ENCODE assay signal across 9 cellular contexts in the genomic region with DNA sequence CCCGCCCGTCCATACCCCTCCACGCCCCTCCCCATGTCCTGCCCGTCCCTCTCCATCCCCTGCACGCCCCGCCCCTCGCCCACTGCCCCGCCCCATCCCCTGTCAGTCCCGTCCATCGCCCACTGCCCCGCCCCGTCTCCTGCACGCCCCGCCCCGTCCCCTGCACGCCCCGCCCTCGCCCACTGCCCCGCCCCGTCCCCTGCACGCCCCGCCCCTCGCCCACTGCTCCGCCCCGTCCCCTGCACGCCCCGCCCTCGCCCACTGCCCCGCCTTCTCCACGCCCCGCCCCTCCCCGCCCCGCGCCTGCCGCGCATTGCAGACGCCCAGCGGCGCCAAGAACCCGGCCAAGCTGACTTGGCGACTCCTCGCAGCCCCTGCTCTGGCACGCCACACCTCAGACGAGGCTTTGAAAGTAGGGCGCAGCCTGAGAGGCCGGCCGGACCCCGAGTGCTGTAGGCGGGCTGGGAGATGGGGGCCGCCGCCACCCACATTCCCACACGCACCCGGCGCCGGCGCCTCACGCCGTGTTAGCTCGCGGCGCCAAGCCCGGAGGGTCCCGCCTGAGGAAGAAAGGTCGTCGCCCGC. TPM values are rescaled to one million over a fixed set of nuclear protein-coding genes. Genes with fewer than 3 reads are reported as not detected.
A peak's percentile ranks its signal among the peaks of the same experiment; 100 is the strongest.
DNase-seq lines count a peak whose midpoint lies in the region; ATAC-seq and TF ChIP-seq lines count a peak whose summit lies in the region.
"Had no signal": no experiment of that assay in that cellular context is flagged by ENCODE, and none has a peak within 500 bp of the region (broad histone marks: within the 10 kb centered on the region; RNA-seq: fewer than 3 reads in every experiment).

A gene (plus strand): TSS at position 316 of the 585 bp plus-strand sequence. CDS start 2,410 bp downstream, outside the sequence.

- ATAC-seq in left ventricle myocardium superior: peak; percentile 97
- peak; percentile 99 for ATAC-seq in upper lobe of right lung
- no peak for ATAC-seq in HG03432 (IDR thresholded peaks at IDR 0.05; ENCODE audit: unreplicated experiment)

- H3K27me3 ChIP-seq in prostate gland (replicated peaks; ENCODE audit: insufficient read depth) (peaks cover 1% of the 10 kb centered on the region), upper lobe of right lung (peaks cover 34% of the 10 kb centered on the region)

- no peaks in the 10 kb centered on the region for H3K36me3 Mint-ChIP-seq in T-helper 2 cell treated with Interferon-gamma antibody and Interleukin-4, amounts not matched to agents 5 μg/mL and 100 μg/mL, for 36 hours (ENCODE audit: low read depth)

- no peak for TF ChIP-seq POLR2A in prostate gland (IDR thresholded peaks at IDR 0.05)

- peaks cover 57% of the 10 kb centered on the region for H3K27me3 Mint-ChIP-seq in T-helper 2 cell treated with Interferon-gamma antibody and Interleukin-4, amounts not matched to agents 5 μg/mL and 100 μg/mL, for 36 hours (ENCODE audit: low read depth)

- peaks cover 7% of the 10 kb centered on the region for H3K4me1 ChIP-seq in prostate gland (replicated peaks)
- no peaks in the 10 kb centered on the region for H3K4me1 ChIP-seq in upper lobe of right lung

- DNase-seq in COR-L47 (lab: John Stamatoyannopoulos, UW) (peak; percentile 15), HK-2 (ENCODE audit: unreplicated experiment) (peak; percentile 99), amygdala (lab: John Stamatoyannopoulos, UW) (peak in 54 of 56 donors; percentile 17 to 96 (median 70)), left ventricle myocardium superior (peak; percentile 83), prostate gland (ENCODE audit: low spot score) (peak; percentile 70), upper lobe of right lung (peak; percentile 89)
- peak; percentile 63 for DNase-seq in T-helper 2 cell treated with Interferon-gamma antibody and Interleukin-4, amounts not matched to agents 5 μg/mL and 100 μg/mL, for 36 hours (ENCODE audit: low spot score)

- 3% methylated on average over 24 of the region's 66 CpGs for WGBS in prostate gland

- H3K4me3 ChIP-seq in prostate gland (peak within 1 kb of the TSS; percentile 44 to 48), upper lobe of right lung (peak within 1 kb of the TSS; percentile 62)

- TF ChIP-seq CTCF in prostate gland (IDR thresholded peaks at IDR 0.05) (no peak), upper lobe of right lung (IDR thresholded peaks at IDR 0.05) (no peak)

- H3K9me3 ChIP-seq in prostate gland (no peaks in the 10 kb centered on the region), upper lobe of right lung (no peaks in the 10 kb centered on the region)

- H3K36me3 ChIP-seq in prostate gland (no peaks in the 10 kb centered on the region), upper lobe of right lung (no peaks in the 10 kb centered on the region)

- H3K4me1 Mint-ChIP-seq in T-helper 2 cell treated with Interferon-gamma antibody and Interleukin-4, amounts not matched to agents 5 μg/mL and 100 μg/mL, for 36 hours (ENCODE audit: low read depth): peaks cover 14% of the 10 kb centered on the region

- H3K27ac ChIP-seq in prostate gland (no peak within 1 kb of the TSS), upper lobe of right lung (no peak within 1 kb of the TSS)

- H3K4me3 Mint-ChIP-seq in T-helper 2 cell treated with Interferon-gamma antibody and Interleukin-4, amounts not matched to agents 5 μg/mL and 100 μg/mL, for 36 hours: peak within 1 kb of the TSS; percentile 84

- intact Hi-C loops in left ventricle myocardium superior (cut with micrococcal nuclease) (no loop called here), prostate gland (cut with DNase I) (no loop called here), upper lobe of right lung (cut with DNase I) (no loop called here)

- no peaks in the 10 kb centered on the region for H3K9me3 Mint-ChIP-seq in T-helper 2 cell treated with Interferon-gamma antibody and Interleukin-4, amounts not matched to agents 5 μg/mL and 100 μg/mL, for 36 hours

- peak within 1 kb of the TSS; percentile 75 for H3K27ac Mint-ChIP-seq in T-helper 2 cell treated with Interferon-gamma antibody and Interleukin-4, amounts not matched to agents 5 μg/mL and 100 μg/mL, for 36 hours

RNA-seq across cellular contexts. Expression of the gene that starts here (rescaled TPM):
- total RNA-seq in left ventricle myocardium superior (not detected), prostate gland (1 to 10 TPM in 1 of 2 donors, not detected in 1; 3.0 TPM), upper lobe of right lung (not detected)
- total RNA-seq: activated CD8-positive, alpha-beta memory T cell treated with anti-CD3 and anti-CD28 coated beads for 36 hours had no signal

Comparison
In these comparisons a context has a peak if more than half of its experiments do, and no peak if none do; other contexts are left out.
1. Peak in DNase-seq and ATAC-seq in left ventricle myocardium superior; RNA of the gene not detected or under 1 TPM.
2. Peak in DNase-seq, ATAC-seq and H3K4me3 ChIP-seq in upper lobe of right lung; RNA of the gene not detected or under 1 TPM.
3. DNase-seq: peak in every context shown above with its lines; median percentile 99 in HK-2; 89 in upper lobe of right lung; 83 in left ventricle myocardium superior; 70 in amygdala; 70 in prostate gland; 63 in T-helper 2 cell treated with Interferon-gamma antibody and Interleukin-4, amounts not matched to agents 5 μg/mL and 100 μg/mL, for 36 hours; 15 in COR-L47.